In the genomic region with DNA sequence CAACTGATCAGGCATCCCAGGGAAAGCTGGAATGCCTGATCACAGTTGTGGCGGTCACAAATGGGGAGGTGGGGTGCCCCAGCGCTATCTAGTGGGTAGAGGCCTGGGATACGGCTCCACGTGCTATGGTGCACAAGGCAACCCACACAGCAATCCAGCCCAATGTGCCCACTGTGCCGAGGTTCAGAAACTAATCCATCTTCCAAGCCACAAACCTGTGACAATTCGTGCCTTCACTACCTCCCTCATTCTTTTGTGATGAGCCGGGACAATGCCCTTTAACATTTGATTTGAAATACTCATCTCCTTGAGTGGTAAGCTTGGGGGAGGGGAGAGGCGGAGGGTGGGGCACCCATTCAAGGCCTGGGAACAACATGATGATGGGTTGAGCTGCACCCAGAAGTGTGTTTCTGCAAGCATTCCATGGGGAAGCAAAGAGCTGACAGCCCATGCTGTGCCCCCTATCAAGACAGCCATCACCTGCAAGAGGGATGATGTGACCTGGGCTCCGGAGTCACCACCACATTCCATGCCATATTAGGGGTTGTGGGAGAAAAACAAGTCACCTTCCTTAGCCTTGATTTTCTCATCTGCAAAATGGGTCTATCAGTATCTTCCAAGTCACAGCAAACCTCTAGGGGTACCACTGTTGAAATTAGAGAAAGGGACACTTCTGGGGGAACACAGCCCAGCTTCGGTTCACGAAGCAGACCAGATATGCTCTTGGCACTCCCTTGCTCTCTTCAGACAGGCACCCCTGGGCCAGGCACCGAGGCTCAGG, we compare ENCODE assay signal across 1 cellular context.
TF ChIP-seq lines count a peak whose summit lies in the region.

No MANE protein-coding gene starts in this region.

TF ChIP-seq in HCT116, 20 proteins besides CTCF, POLR2A, EP300 and RAD21:
- TF ChIP-seq ZNF274 (IDR thresholded peaks at IDR 0.05; ENCODE audit: low read depth, low read length) (no peak), JUND (IDR thresholded peaks at IDR 0.05) (no peak), SP1 (IDR thresholded peaks at IDR 0.05; ENCODE audit: low read depth) (no peak), ZFX (IDR thresholded peaks at IDR 0.05) (no peak), EZH2phosphoT487 (IDR thresholded peaks at IDR 0.05; ENCODE audit: borderline replicate concordance) (no peak), TCF7L2 (IDR thresholded peaks at IDR 0.05; ENCODE audit: borderline replicate concordance, extremely low read depth, insufficient read depth, insufficient read length) (no peak), EGR1 (IDR thresholded peaks at IDR 0.05; ENCODE audit: low read depth) (no peak), SRF (IDR thresholded peaks at IDR 0.05; ENCODE audit: low read depth) (no peak), YY1 (IDR thresholded peaks at IDR 0.05; ENCODE audit: extremely low read depth, insufficient replicate concordance, low read depth, low read length) (no peak), SIN3A (IDR thresholded peaks at IDR 0.05; ENCODE audit: low read depth) (no peak), POLR2AphosphoS5 (IDR thresholded peaks at IDR 0.05; ENCODE audit: low read depth, low read length) (no peak), FOSL1 (IDR thresholded peaks at IDR 0.05; ENCODE audit: low read depth) (no peak), CBX3 (IDR thresholded peaks at IDR 0.05; ENCODE audit: low read depth) (no peak)
- TF ChIP-seq, protein P1, sequence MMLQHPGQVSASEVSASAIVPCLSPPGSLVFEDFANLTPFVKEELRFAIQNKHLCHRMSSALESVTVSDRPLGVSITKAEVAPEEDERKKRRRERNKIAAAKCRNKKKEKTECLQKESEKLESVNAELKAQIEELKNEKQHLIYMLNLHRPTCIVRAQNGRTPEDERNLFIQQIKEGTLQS (IDR thresholded peaks at IDR 0.05): no peak
TF ChIP-seq in HCT116: peak in this region for 0.
